1 cellular context compared by ENCODE assay signal in genomic region chr11:60924906-60925684, GRCh38.
TF ChIP-seq lines count a peak whose summit lies in the region.

No MANE protein-coding gene starts in this region.

TF ChIP-seq in H1, 55 proteins besides CTCF, POLR2A, EP300 and RAD21:
- TF ChIP-seq E2F6 (IDR thresholded peaks at IDR 0.05) (no peak), GABPA (IDR thresholded peaks at IDR 0.05; ENCODE audit: borderline replicate concordance, insufficient read depth, low read length) (no peak), EZH2 (IDR thresholded peaks at IDR 0.05; ENCODE audit: low read depth, low read length, severe bottlenecking) (peak; percentile 23), TEAD4 (IDR thresholded peaks at IDR 0.05; ENCODE audit: low read depth, low read length) (no peak), SAP30 (IDR thresholded peaks at IDR 0.05; ENCODE audit: insufficient read depth, insufficient replicate concordance, low read length) (peak; percentile 75), CTBP2 (IDR thresholded peaks at IDR 0.05; ENCODE audit: borderline replicate concordance, insufficient read depth, insufficient read length, low read length) (no peak)
TF ChIP-seq in H1: peak in this region for 2.
